16 cellular contexts compared by ENCODE assay signal in genomic region chr1:53473463-53473862, GRCh38. TPM values are rescaled to one million over a fixed set of nuclear protein-coding genes. Genes with fewer than 3 reads are reported as not detected.
DNase-seq lines count a peak whose midpoint lies in the region; FAIRE-seq and TF ChIP-seq lines count a peak whose summit lies in the region.
"Had no signal": no experiment of that assay in that cellular context is flagged by ENCODE, and none has a peak within 500 bp of the region (broad histone marks: within the 10 kb centered on the region; RNA-seq: fewer than 3 reads in every experiment).

No MANE protein-coding gene starts in this region.

- H3K4me1 ChIP-seq in BE2C: no peaks in the 10 kb centered on the region

- H3K4me3 ChIP-seq in BE2C (ENCODE audit: low read depth, low read length) (no peak overlapping the region), foreskin fibroblast (ENCODE audit: low read depth in 1 of 2, low read length in 2 of 2) (no peak overlapping the region)
- H3K4me3 ChIP-seq: uterus had no signal

- H3K9me3 ChIP-seq in BE2C: no peaks in the 10 kb centered on the region
- H3K9me3 ChIP-seq: uterus had no signal

- peak; percentile 41 for TF ChIP-seq CTCF in BE2C (IDR thresholded peaks at IDR 0.05; ENCODE audit: low read depth, low read length)
- TF ChIP-seq CTCF in foreskin fibroblast (IDR thresholded peaks at IDR 0.05; ENCODE audit: low read depth, low read length): peak; percentile 41

- no peaks in the 10 kb centered on the region for H3K36me3 ChIP-seq in BE2C
- H3K36me3 ChIP-seq: uterus had no signal

- FAIRE-seq in GM12891 (lab: Jason Lieb, UNC): peak; percentile 43
- FAIRE-seq in TTC549 (lab: Jason Lieb, UNC): peak; percentile 46

- no peaks in the 10 kb centered on the region for H3K27me3 ChIP-seq in BE2C
- H3K27me3 ChIP-seq: uterus had no signal

- DNase-seq in BE2C (no peak), GM12891 (ENCODE audit: insufficient read length, low spot score) (no peak), foreskin fibroblast (peak; percentile 11 to 54), mucosa of gallbladder (ENCODE audit: low spot score) (no peak), GM03348 (ENCODE audit: low spot score) (no peak), nucleus accumbens (lab: John Stamatoyannopoulos, UW) (no peak), NCI-H526 (lab: John Stamatoyannopoulos, UW) (no peak)
- DNase-seq: activated CD8-positive, alpha-beta memory T cell treated with anti-CD3 and anti-CD28 coated beads for 24 hours; DMS79; erythroblast; H7; immature natural killer cell; naive thymus-derived CD8-positive, alpha-beta T cell; NCI-H526 treated with DMSO at 0.1 percent for 48 hours; uterus had no signal

- no peak for TF ChIP-seq POLR2A in GM12891 (IDR thresholded peaks at IDR 0.05; ENCODE audit: low read depth, low read length)

TF ChIP-seq in GM12891, 5 proteins besides CTCF, POLR2A, EP300 and RAD21:
- no peak for TF ChIP-seq POLR2AphosphoS5 (IDR thresholded peaks at IDR 0.05; ENCODE audit: low read depth, low read length)
- no peak for TF ChIP-seq PAX5 (IDR thresholded peaks at IDR 0.05; ENCODE audit: insufficient read depth, low read length, severe bottlenecking)
- TF ChIP-seq SPI1 (IDR thresholded peaks at IDR 0.05; ENCODE audit: low read depth, low read length): no peak
- TF ChIP-seq POU2F2 (IDR thresholded peaks at IDR 0.05; ENCODE audit: low read depth, low read length): no peak
- no peak for TF ChIP-seq TAF1 (IDR thresholded peaks at IDR 0.05; ENCODE audit: low read depth, low read length)

RNA-seq across cellular contexts. Expression of gene DMRTB1, which starts 14.3 kb away (rescaled TPM):
- polyA plus RNA-seq in BE2C (2012; ENCODE audit: insufficient read depth, insufficient read length, low read depth): not detected
- polyA plus RNA-seq in GM12891 (2012; ENCODE audit: low read depth, missing spikeins): not detected
- total RNA-seq in mucosa of gallbladder: not detected
- total RNA-seq: naive thymus-derived CD8-positive, alpha-beta T cell; uterus had no signal
- polyA plus RNA-seq: immature natural killer cell; naive thymus-derived CD8-positive, alpha-beta T cell had no signal

Comparison
In these comparisons a context has a peak if more than half of its experiments do, and no peak if none do; other contexts are left out.
1. DNase-seq: peak in foreskin fibroblast (2 of 2); none in BE2C (single experiment), GM12891 (single experiment), mucosa of gallbladder (single experiment), GM03348 (single experiment), nucleus accumbens (0 of 56) and NCI-H526 (0 of 2).